In genomic region chr4:52512291-52512690, GRCh38 we compare ENCODE assay signal across 27 cellular contexts.
DNase-seq lines count a peak whose midpoint lies in the region; ATAC-seq and TF ChIP-seq lines count a peak whose summit lies in the region.
"Had no signal": no experiment of that assay in that cellular context is flagged by ENCODE, and none has a peak within 500 bp of the region (broad histone marks: within the 10 kb centered on the region; RNA-seq: fewer than 3 reads in every experiment).

No MANE protein-coding gene starts in this region.

- H3K27me3 Mint-ChIP-seq in nephron (ENCODE audit: low read depth), result no peaks in the 10 kb centered on the region

- WGBS in heart right ventricle, 2 donors, result 13 to 19% methylated on average over 2 of the region's 2 CpGs
- WGBS in right cardiac atrium, result 17% methylated on average over 2 of the region's 2 CpGs

- H3K9me3 ChIP-seq in heart right ventricle (peaks cover 0 to 5% (median 0%) of the 10 kb centered on the region in 11 donors), right cardiac atrium (ENCODE audit: control insufficient read depth, low read length) (no peaks in the 10 kb centered on the region)
- H3K9me3 ChIP-seq: A549, BE2C had no signal

- ATAC-seq in Right ventricle myocardium superior (ENCODE audit: poor library complexity) (peak; percentile 44), Right ventricle myocardium inferior (no peak), heart right ventricle (peak in 4 of 8 donors; percentile 36 to 53 (median 40)), right cardiac atrium (no peak), left ventricle myocardium superior (peak; percentile 47), SK-N-SH treated with all-trans-retinoic acid at 6 μM for 48 hours (no peak)
- ATAC-seq: A549, GM12878 had no signal

- intact Hi-C loops in Right ventricle myocardium superior (cut with DNase I) (no loop called here), Right ventricle myocardium inferior (cut with DNase I) (no loop called here), heart right ventricle (cut with DNase I) (no loop called here), right cardiac atrium (cut with DNase I) (no loop called here), left ventricle myocardium superior (cut with micrococcal nuclease) (no loop called here), cardiac septum (cut with DNase I) (no loop called here)

- no peaks in the 10 kb centered on the region for H3K36me3 ChIP-seq in heart right ventricle
- H3K36me3 ChIP-seq: BE2C, BLaER1 had no signal

- no peak overlapping the region for H3K4me3 Mint-ChIP-seq in nephron
- H3K4me3 Mint-ChIP-seq: CD14-positive monocyte; CD4-positive, alpha-beta memory T cell; CD4-positive, CD25-positive, alpha-beta regulatory T cell; CD8-positive, alpha-beta memory T cell had no signal

- H3K27ac ChIP-seq in heart right ventricle (peak overlapping the region in 9 of 10 donors; percentile 3 to 81 (median 48)), right cardiac atrium (ENCODE audit: low read length) (no peak overlapping the region)
- H3K27ac ChIP-seq: 22Rv1, A549, BLaER1 had no signal

- H3K4me3 ChIP-seq in heart right ventricle, result no peak overlapping the region
- no peak overlapping the region for H3K4me3 ChIP-seq in right cardiac atrium (ENCODE audit: low read length)
- H3K4me3 ChIP-seq: A549, BLaER1, GM12878 had no signal

- H3K4me1 Mint-ChIP-seq in nephron, result peaks cover 22% of the 10 kb centered on the region
- H3K4me1 Mint-ChIP-seq: CD14-positive monocyte; CD4-positive, alpha-beta memory T cell; CD4-positive, CD25-positive, alpha-beta regulatory T cell; CD8-positive, alpha-beta memory T cell had no signal

- H3K36me3 Mint-ChIP-seq in nephron (ENCODE audit: low read depth), result no peaks in the 10 kb centered on the region
- H3K36me3 Mint-ChIP-seq: CD14-positive monocyte; CD4-positive, alpha-beta memory T cell; CD4-positive, CD25-positive, alpha-beta regulatory T cell; CD8-positive, alpha-beta memory T cell had no signal

- TF ChIP-seq CTCF in heart right ventricle (IDR thresholded peaks at IDR 0.05), result no peak
- no peak for TF ChIP-seq CTCF in nephron (IDR thresholded peaks at IDR 0.05; ENCODE audit: unreplicated experiment in 3 of 3)

- no peak for DNase-seq in Right ventricle myocardium superior
- no peak for DNase-seq in Right ventricle myocardium inferior (ENCODE audit: missing footprints)
- DNase-seq in heart right ventricle, result no peak
- no peak for DNase-seq in right cardiac atrium
- DNase-seq in left ventricle myocardium superior, result no peak
- no peak for DNase-seq in cardiac septum (ENCODE audit: low spot score)
- DNase-seq: ACHN; BE2C; C1 segment of cervical spinal cord; CD4-positive, alpha-beta memory T cell; CD4-positive, CD25-positive, alpha-beta regulatory T cell; CD8-positive, alpha-beta memory T cell; COR-L47; DMS 273 treated with DMSO at 0.1 percent for 48 hours; DMS153; DMS53; DMS79; DND-41; EL; GDM1 had no signal

- H3K27ac Mint-ChIP-seq in nephron, result peak overlapping the region in 2 of 3 experiments; percentile 34 to 63
- H3K27ac Mint-ChIP-seq: CD14-positive monocyte; CD4-positive, CD25-positive, alpha-beta regulatory T cell had no signal

- H3K4me1 ChIP-seq in heart right ventricle (peaks cover 4 to 35% (median 29%) of the 10 kb centered on the region in 9 donors), right cardiac atrium (ENCODE audit: control insufficient read depth, insufficient read depth, low read length) (peaks cover 3% of the 10 kb centered on the region)
- H3K4me1 ChIP-seq: A549, BE2C had no signal

- H3K9me3 Mint-ChIP-seq in nephron, result peaks cover 8% of the 10 kb centered on the region

- H3K27me3 ChIP-seq in heart right ventricle (no peaks in the 10 kb centered on the region), right cardiac atrium (ENCODE audit: control insufficient read depth, insufficient read depth) (no peaks in the 10 kb centered on the region)
- H3K27me3 ChIP-seq: BE2C, BLaER1 had no signal

TF ChIP-seq in SK-N-SH treated with all-trans-retinoic acid at 6 μM for 48 hours, 23 proteins besides CTCF, POLR2A, EP300 and RAD21:
- TF ChIP-seq TSHZ2 (CRISPR knock-in tag; IDR thresholded peaks at IDR 0.05), result no peak
- TF ChIP-seq POU6F1 (CRISPR knock-in tag; IDR thresholded peaks at IDR 0.05; ENCODE audit: borderline replicate concordance, low read depth), result no peak
- no peak for TF ChIP-seq GLIS3 (CRISPR knock-in tag; IDR thresholded peaks at IDR 0.05)
- no peak for TF ChIP-seq ARNTL (CRISPR knock-in tag; IDR thresholded peaks at IDR 0.05; ENCODE audit: borderline replicate concordance, low read depth)
- TF ChIP-seq CSRNP3 (CRISPR knock-in tag; IDR thresholded peaks at IDR 0.05), result no peak
- TF ChIP-seq SNAI2 (CRISPR knock-in tag; IDR thresholded peaks at IDR 0.05), result no peak
- no peak for TF ChIP-seq ZFP30 (CRISPR knock-in tag; IDR thresholded peaks at IDR 0.05)
- no peak for TF ChIP-seq ZFP3 (CRISPR knock-in tag; IDR thresholded peaks at IDR 0.05)
- TF ChIP-seq PATZ1 (CRISPR knock-in tag; IDR thresholded peaks at IDR 0.05; ENCODE audit: borderline replicate concordance), result no peak
- TF ChIP-seq BACH2 (CRISPR knock-in tag; IDR thresholded peaks at IDR 0.05; ENCODE audit: borderline replicate concordance), result no peak
- no peak for TF ChIP-seq TOX (CRISPR knock-in tag; IDR thresholded peaks at IDR 0.05; ENCODE audit: borderline replicate concordance)
- TF ChIP-seq ZC3H10 (CRISPR knock-in tag; IDR thresholded peaks at IDR 0.05), result no peak
TF ChIP-seq in SK-N-SH treated with all-trans-retinoic acid at 6 μM for 48 hours: peak in this region for 0.

Comparison
In these comparisons a context has a peak if more than half of its experiments do, and no peak if none do; other contexts are left out.
1. ATAC-seq: peak in Right ventricle myocardium superior (single experiment) and left ventricle myocardium superior (single experiment); none in Right ventricle myocardium inferior (single experiment), right cardiac atrium (0 of 2) and SK-N-SH treated with all-trans-retinoic acid at 6 μM for 48 hours (single experiment).